In genomic region chr22:37324340-37325023, GRCh38 we compare ENCODE assay signal across 15 cellular contexts. TPM values are rescaled to one million over a fixed set of nuclear protein-coding genes. Genes with fewer than 3 reads are reported as not detected.
A peak's percentile ranks its signal among the peaks of the same experiment; 100 is the strongest.
DNase-seq lines count a peak whose midpoint lies in the region; TF ChIP-seq lines count a peak whose summit lies in the region.
"Had no signal": no experiment of that assay in that cellular context is flagged by ENCODE, and none has a peak within 500 bp of the region (broad histone marks: within the 10 kb centered on the region; RNA-seq: fewer than 3 reads in every experiment).

No MANE protein-coding gene starts in this region.

- POLR2A ChIA-PET in AG04450 (lab: Yijun Ruan, JAX): no interaction called here

- no peak overlapping the region for H2BK120ac ChIP-seq in mesendoderm (ENCODE audit: low read depth, low read length)

- H3K18ac ChIP-seq in mesendoderm (ENCODE audit: low read length): no peak overlapping the region

- H3K36me3 Mint-ChIP-seq in endodermal cell (ENCODE audit: low read depth): no peaks in the 10 kb centered on the region

- H3K27me3 ChIP-seq in AG04450 (ENCODE audit: control insufficient read depth, insufficient read depth, low read length): peaks cover 2% of the 10 kb centered on the region
- H3K27me3 ChIP-seq in HUES6 (ENCODE audit: control insufficient read depth, insufficient read depth, low read length): peaks cover 69% of the 10 kb centered on the region
- H3K27me3 ChIP-seq in endodermal cell (ENCODE audit: control insufficient read depth, insufficient read depth, low read length, poor library complexity, severe bottlenecking): peaks cover 58% of the 10 kb centered on the region
- peaks cover 17% of the 10 kb centered on the region for H3K27me3 ChIP-seq in mesendoderm (ENCODE audit: insufficient read depth, low read length, poor library complexity)
- peaks cover 0 to 21% of the 10 kb centered on the region in 2 donors for H3K27me3 ChIP-seq in uterus
- H3K27me3 ChIP-seq: ovary had no signal

- TF ChIP-seq CTCF in AG04450 (IDR thresholded peaks at IDR 0.05; ENCODE audit: low read depth, low read length): no peak
- no peak for TF ChIP-seq CTCF in endodermal cell (conservative IDR thresholded peaks at IDR 0.05)
- TF ChIP-seq CTCF in uterus (IDR thresholded peaks at IDR 0.05): no peak

- H3K9ac ChIP-seq in HUES6 (ENCODE audit: low read length): no peak overlapping the region
- no peak overlapping the region for H3K9ac ChIP-seq in endodermal cell (ENCODE audit: extremely low read depth, low read length, poor library complexity, severe bottlenecking)
- H3K9ac ChIP-seq in mesendoderm (ENCODE audit: low read length): no peak overlapping the region

- H3K9me3 ChIP-seq in AG04450 (ENCODE audit: control insufficient read depth, insufficient read depth, low read length) (peaks cover 5% of the 10 kb centered on the region; the same call in 1 of the 2 replicates), HUES6 (ENCODE audit: control insufficient read depth, insufficient read depth, low read depth, low read length) (no peaks in the 10 kb centered on the region), endodermal cell (ENCODE audit: control insufficient read depth, low read length) (no peaks in the 10 kb centered on the region), uterus (no peaks in the 10 kb centered on the region)
- H3K9me3 ChIP-seq: BE2C, ovary, vagina had no signal

- H3K4me3 ChIP-seq in AG04450 (ENCODE audit: low read depth, low read length): 0 out of 2 replicates have a peak overlapping the region, but pooled peaks have one; percentile 10
- peak overlapping the region; percentile 55 for H3K4me3 ChIP-seq in HUES6 (ENCODE audit: low read depth, low read length)
- peak overlapping the region; percentile 29 for H3K4me3 ChIP-seq in endodermal cell (ENCODE audit: low read length)
- H3K4me3 ChIP-seq in mesendoderm (ENCODE audit: low read length): no peak overlapping the region
- no peak overlapping the region for H3K4me3 ChIP-seq in uterus
- H3K4me3 ChIP-seq: ovary, vagina had no signal

- peaks cover 69% of the 10 kb centered on the region for H3K27me3 Mint-ChIP-seq in endodermal cell (ENCODE audit: insufficient read depth)

- H3K79me1 ChIP-seq in mesendoderm (ENCODE audit: low read length): no peaks in the 10 kb centered on the region

- H3K27ac Mint-ChIP-seq in endodermal cell: no peak overlapping the region
- H3K27ac Mint-ChIP-seq: activated naive CD4-positive, alpha-beta T cell treated with anti-CD3 and anti-CD28 coated beads for 36 hours had no signal

- no peaks in the 10 kb centered on the region for H3K9me3 Mint-ChIP-seq in endodermal cell
- H3K9me3 Mint-ChIP-seq: activated naive CD4-positive, alpha-beta T cell treated with anti-CD3 and anti-CD28 coated beads for 36 hours had no signal

- H3K4me1 ChIP-seq in HUES6 (ENCODE audit: control insufficient read depth, insufficient read depth, low read length) (peaks cover 18% of the 10 kb centered on the region), endodermal cell (ENCODE audit: control insufficient read depth, insufficient read depth, low read length) (peaks cover 3% of the 10 kb centered on the region), mesendoderm (ENCODE audit: control insufficient read depth, low read depth, low read length) (no peaks in the 10 kb centered on the region), uterus (no peaks in the 10 kb centered on the region)
- H3K4me1 ChIP-seq: BE2C, vagina had no signal

- no peak overlapping the region for H4K8ac ChIP-seq in mesendoderm (ENCODE audit: low read depth, low read length)

- no peak overlapping the region for H3K4ac ChIP-seq in mesendoderm (ENCODE audit: low read depth, low read length)

- H3K23ac ChIP-seq in mesendoderm (ENCODE audit: low read length): no peak overlapping the region

- H2BK5ac ChIP-seq in mesendoderm (ENCODE audit: low read length): no peak overlapping the region

- WGBS in endodermal cell (ENCODE audit: insufficient coverage in 1 of 2, insufficient read length in 1 of 2), 2 experiments: 16 to 23% methylated on average over 21 to 49 of the region's 49 CpGs
- no CpG with 5 or more reads among the region's 49 CpGs for WGBS in mesendoderm (ENCODE audit: extremely low coverage, insufficient coverage, low lambda C conversion rate)

- H3K4me2 ChIP-seq in mesendoderm (ENCODE audit: low read length): peak overlapping the region; percentile 22

- no peak overlapping the region for H3K56ac ChIP-seq in mesendoderm (ENCODE audit: low read length)

- H3K36me3 ChIP-seq in HUES6 (ENCODE audit: control insufficient read depth, insufficient read depth, low read length): no peaks in the 10 kb centered on the region
- H3K36me3 ChIP-seq in endodermal cell (ENCODE audit: control insufficient read depth, insufficient read depth, low read length): no peaks in the 10 kb centered on the region
- H3K36me3 ChIP-seq in mesendoderm (ENCODE audit: control insufficient read depth, insufficient read depth, low read length): no peaks in the 10 kb centered on the region
- H3K36me3 ChIP-seq in uterus: no peaks in the 10 kb centered on the region
- H3K36me3 ChIP-seq: BE2C, ovary, vagina had no signal

- H3K79me2 ChIP-seq in mesendoderm (ENCODE audit: control insufficient read depth, insufficient read depth, low read length): no peaks in the 10 kb centered on the region

- H4K5ac ChIP-seq in mesendoderm (ENCODE audit: low read length): no peak overlapping the region

- DNase-seq in AG04450 (ENCODE audit: low read depth, low spot score) (no peak), endodermal cell (peak; percentile 69), mesendoderm (no peak), DMS153 treated with DMSO at 0.1 percent for 48 hours (lab: John Stamatoyannopoulos, UW; ENCODE audit: unreplicated experiment) (no peak), uterus (no peak), RPMI8226 (no peak), HT-29 (ENCODE audit: low spot score) (no peak)
- DNase-seq: activated naive CD4-positive, alpha-beta T cell treated with anti-CD3 and anti-CD28 coated beads for 36 hours; BE2C; DMS79; NCI-H1105 treated with DMSO at 0.1 percent for 48 hours; ovary; SHP77 had no signal

- intact Hi-C loops in uterus (cut with DNase I; ENCODE audit: low total_unique reads): no loop called here

- H3K27ac ChIP-seq in AG04450 (ENCODE audit: low read depth, low read length) (no peak overlapping the region), HUES6 (ENCODE audit: low read depth, low read length) (no peak overlapping the region), endodermal cell (ENCODE audit: low read depth, low read length) (no peak overlapping the region), mesendoderm (ENCODE audit: low read depth, low read length) (no peak overlapping the region), uterus (no peak overlapping the region)
- H3K27ac ChIP-seq: ovary, vagina had no signal

- peak overlapping the region; percentile 34 for H3K4me3 Mint-ChIP-seq in endodermal cell
- H3K4me3 Mint-ChIP-seq: activated naive CD4-positive, alpha-beta T cell treated with anti-CD3 and anti-CD28 coated beads for 36 hours had no signal

- H2AK5ac ChIP-seq in mesendoderm (ENCODE audit: low read length): no peak overlapping the region

- no peak overlapping the region for H2BK15ac ChIP-seq in mesendoderm (replicated peaks; ENCODE audit: low read depth)

- no peak for TF ChIP-seq POLR2A in uterus (IDR thresholded peaks at IDR 0.05)

- CTCF ChIA-PET in AG04450 (lab: Charles Lee): interaction anchor here (0.7 to 1.4 kb wide), 4 partner anchors 65 to 148 kb away, joined by 3 to 7 read pairs (median 4); no protein-coding TSS in a partner anchor

- peaks cover 16% of the 10 kb centered on the region for H3K4me1 Mint-ChIP-seq in endodermal cell

RNA-seq across cellular contexts. Expression of gene CYTH4, which starts 42.2 kb away (rescaled TPM):
- 0.33 and 0.82 TPM in 2 replicates for polyA plus RNA-seq in AG04450 (2011; rRNA removed)
- 0.48 and 3.1 TPM in 2 replicates for polyA minus RNA-seq in AG04450 (2011; rRNA and poly(A)+ RNA removed)
- total RNA-seq in endodermal cell: not detected
- polyA plus RNA-seq in endodermal cell (2013, experiment 1 of 2): not detected
- not detected for polyA plus RNA-seq in endodermal cell (2013, experiment 2 of 2)
- not detected for polyA plus RNA-seq in mesendoderm (2013, experiment 1 of 2)
- not detected for polyA plus RNA-seq in mesendoderm (2013, experiment 2 of 2)
- total RNA-seq in uterus: 10 to 100 TPM in 1 of 4 donors, 1 to 10 TPM in 3; 3.8 to 12.2 (median 5.9) TPM
- total RNA-seq in HT-29 (2014; rRNA removed; shearing (Covaris generic)): not detected in 2 replicates

Comparison
In these comparisons a context has a peak if more than half of its experiments do, and no peak if none do; other contexts are left out.
1. H3K4me3 ChIP-seq: peak in AG04450 (single experiment), HUES6 (single experiment) and endodermal cell (single experiment); none in mesendoderm (single experiment) and uterus (0 of 2).